ENCODE assay signal across 22 cellular contexts in genomic region chr20:36082516-36082915, GRCh38.
DNase-seq lines count a peak whose midpoint lies in the region; ATAC-seq and TF ChIP-seq lines count a peak whose summit lies in the region.
"Had no signal": no experiment of that assay in that cellular context is flagged by ENCODE, and none has a peak within 500 bp of the region (broad histone marks: within the 10 kb centered on the region; RNA-seq: fewer than 3 reads in every experiment).

No MANE protein-coding gene starts in this region.

- peaks cover 14% of the 10 kb centered on the region for H3K9me3 Mint-ChIP-seq in mesothelial cell of epicardium

- no peaks in the 10 kb centered on the region for H3K36me3 Mint-ChIP-seq in mesothelial cell of epicardium

- TF ChIP-seq CTCF in epithelial cell of esophagus (IDR thresholded peaks at IDR 0.05; ENCODE audit: insufficient read depth, low read depth, low read length, missing control alignments) (no peak), mesothelial cell of epicardium (IDR thresholded peaks at IDR 0.05; ENCODE audit: unreplicated experiment) (no peak), upper lobe of right lung (IDR thresholded peaks at IDR 0.05) (no peak)

- H3K27me3 ChIP-seq in upper lobe of right lung, result no peaks in the 10 kb centered on the region
- H3K27me3 ChIP-seq: BLaER1, MG63 had no signal

- no peaks in the 10 kb centered on the region for H3K4me1 ChIP-seq in upper lobe of right lung
- H3K4me1 ChIP-seq: BLaER1 had no signal

- H3K9me3 ChIP-seq in upper lobe of right lung, result no peaks in the 10 kb centered on the region
- H3K9me3 ChIP-seq: SK-N-SH had no signal

- DNase-seq in LoVo (ENCODE audit: low spot score) (peak; percentile 74), epithelial cell of esophagus (ENCODE audit: low read depth) (peak; percentile 64), mesothelial cell of epicardium (ENCODE audit: low spot score in 2 of 2, unreplicated experiment in 2 of 2) (no peak), upper lobe of right lung (peak; percentile 13), C1 segment of cervical spinal cord (lab: John Stamatoyannopoulos, UW) (no peak), medulla oblongata (ENCODE audit: extremely low spot score) (no peak), NCI-H2107 treated with DMSO at 0.1 percent for 48 hours (lab: John Stamatoyannopoulos, UW; ENCODE audit: unreplicated experiment) (no peak)
- DNase-seq: ACHN; CD4-positive, alpha-beta memory T cell; DMS153; Kasumi-1; MG63; NCI-H1417; NCI-H1694 treated with DMSO at 0.1 percent for 48 hours; NCI-H2081 treated with DMSO at 0.1 percent for 48 hours; NCI-H446 treated with DMSO at 0.1 percent for 48 hours; NCI-H526 treated with DMSO at 0.1 percent for 48 hours; RPMI8226; SIG-M5; SK-N-SH had no signal

- H3K4me3 ChIP-seq in epithelial cell of esophagus (ENCODE audit: low read length) (no peak overlapping the region), upper lobe of right lung (no peak overlapping the region)
- H3K4me3 ChIP-seq: BLaER1, MG63 had no signal

- peak overlapping the region; percentile 78 for H3K27ac Mint-ChIP-seq in mesothelial cell of epicardium
- H3K27ac Mint-ChIP-seq: CD4-positive, alpha-beta memory T cell had no signal

- ATAC-seq in upper lobe of right lung (no peak), GM18861 (IDR thresholded peaks at IDR 0.05; ENCODE audit: unreplicated experiment) (no peak)

- peaks cover 18% of the 10 kb centered on the region for H3K4me1 Mint-ChIP-seq in mesothelial cell of epicardium

- intact Hi-C loops in upper lobe of right lung (cut with DNase I), result no loop called here

- H3K4me3 Mint-ChIP-seq in mesothelial cell of epicardium, result no peak overlapping the region
- H3K4me3 Mint-ChIP-seq: CD4-positive, alpha-beta memory T cell had no signal

- no peak overlapping the region for H3K27ac ChIP-seq in upper lobe of right lung
- H3K27ac ChIP-seq: BLaER1 had no signal

- H3K27me3 Mint-ChIP-seq in mesothelial cell of epicardium (ENCODE audit: low read depth), result no peaks in the 10 kb centered on the region

- no peaks in the 10 kb centered on the region for H3K36me3 ChIP-seq in upper lobe of right lung
- H3K36me3 ChIP-seq: BLaER1, MG63 had no signal

Comparison
In these comparisons a context has a peak if more than half of its experiments do, and no peak if none do; other contexts are left out.
1. DNase-seq: peak in LoVo (single experiment), epithelial cell of esophagus (single experiment) and upper lobe of right lung (single experiment); none in mesothelial cell of epicardium (0 of 2), C1 segment of cervical spinal cord (0 of 14), medulla oblongata (single experiment) and NCI-H2107 treated with DMSO at 0.1 percent for 48 hours (single experiment).